Comparison of ENCODE assay signal across 2 cellular contexts in the genomic region with DNA sequence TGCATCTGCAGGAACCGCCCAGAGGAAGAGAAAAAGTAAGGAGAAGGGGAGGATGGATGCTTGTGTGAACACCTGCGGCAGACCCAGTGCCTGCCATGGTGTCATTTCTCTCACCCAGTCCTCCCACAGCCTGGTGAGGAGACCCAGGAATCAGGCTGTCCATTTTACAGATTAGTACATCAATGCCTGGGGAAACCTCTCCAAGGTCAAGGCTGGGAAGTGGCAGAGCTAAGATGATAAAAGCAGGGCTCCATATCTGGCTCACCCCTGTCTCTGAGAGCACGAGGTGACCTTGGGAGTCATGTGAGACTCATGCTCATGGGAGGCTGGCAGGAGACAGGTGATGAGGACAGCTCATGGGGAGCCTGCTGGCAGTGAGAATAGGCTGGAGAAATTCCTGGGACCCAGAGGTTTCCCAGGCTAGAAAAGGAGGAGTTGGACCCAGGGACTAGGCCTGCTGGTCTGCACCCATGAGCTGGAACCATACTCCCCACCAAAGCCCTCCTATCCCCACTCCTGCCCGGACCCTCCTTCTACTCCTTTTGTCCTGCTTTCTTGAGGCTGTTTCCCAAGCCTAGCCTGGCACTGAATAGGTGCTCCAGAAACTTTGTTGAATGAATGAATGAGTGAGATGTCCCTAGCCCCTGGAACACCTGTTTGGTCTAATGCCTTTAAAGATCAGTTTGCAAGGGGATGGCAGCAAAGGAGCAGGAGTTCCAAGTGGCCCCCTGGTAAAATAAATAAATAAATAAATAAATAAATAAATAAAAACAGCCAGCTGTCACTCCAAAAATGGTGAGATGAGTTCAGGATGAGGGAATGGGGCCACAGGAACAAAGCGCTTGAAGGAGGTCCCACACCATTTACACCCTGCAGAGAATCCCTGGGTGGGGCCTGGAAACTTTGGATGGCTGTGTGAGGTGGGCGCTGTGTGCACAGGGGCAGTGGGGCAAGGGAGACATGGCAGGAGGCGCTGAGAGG.
TF ChIP-seq lines count a peak whose summit lies in the region.

No MANE protein-coding gene starts in this region.

TF ChIP-seq in SK-N-SH, 30 proteins besides CTCF, POLR2A, EP300 and RAD21 (continued from another document):
- TF ChIP-seq, protein P1, sequence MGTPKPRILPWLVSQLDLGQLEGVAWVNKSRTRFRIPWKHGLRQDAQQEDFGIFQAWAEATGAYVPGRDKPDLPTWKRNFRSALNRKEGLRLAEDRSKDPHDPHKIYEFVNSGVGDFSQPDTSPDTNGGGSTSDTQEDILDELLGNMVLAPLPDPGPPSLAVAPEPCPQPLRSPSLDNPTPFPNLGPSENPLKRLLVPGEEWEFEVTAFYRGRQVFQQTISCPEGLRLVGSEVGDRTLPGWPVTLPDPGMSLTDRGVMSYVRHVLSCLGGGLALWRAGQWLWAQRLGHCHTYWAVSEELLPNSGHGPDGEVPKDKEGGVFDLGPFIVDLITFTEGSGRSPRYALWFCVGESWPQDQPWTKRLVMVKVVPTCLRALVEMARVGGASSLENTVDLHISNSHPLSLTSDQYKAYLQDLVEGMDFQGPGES (IDR thresholded peaks at IDR 0.05; ENCODE audit: low read depth, low read length) = no peak
- TF ChIP-seq RCOR1 (IDR thresholded peaks at IDR 0.05; ENCODE audit: low read length) (no peak), FOXM1 (IDR thresholded peaks at IDR 0.05; ENCODE audit: low read depth) (no peak), JUND (IDR thresholded peaks at IDR 0.05) (no peak), SIN3A (IDR thresholded peaks at IDR 0.05; ENCODE audit: borderline replicate concordance, low read depth, low read length) (no peak), MXI1 (IDR thresholded peaks at IDR 0.05; ENCODE audit: low read depth, low read length) (no peak), RXRA (IDR thresholded peaks at IDR 0.05; ENCODE audit: borderline replicate concordance, low read depth) (no peak)
- TF ChIP-seq, protein P2, sequence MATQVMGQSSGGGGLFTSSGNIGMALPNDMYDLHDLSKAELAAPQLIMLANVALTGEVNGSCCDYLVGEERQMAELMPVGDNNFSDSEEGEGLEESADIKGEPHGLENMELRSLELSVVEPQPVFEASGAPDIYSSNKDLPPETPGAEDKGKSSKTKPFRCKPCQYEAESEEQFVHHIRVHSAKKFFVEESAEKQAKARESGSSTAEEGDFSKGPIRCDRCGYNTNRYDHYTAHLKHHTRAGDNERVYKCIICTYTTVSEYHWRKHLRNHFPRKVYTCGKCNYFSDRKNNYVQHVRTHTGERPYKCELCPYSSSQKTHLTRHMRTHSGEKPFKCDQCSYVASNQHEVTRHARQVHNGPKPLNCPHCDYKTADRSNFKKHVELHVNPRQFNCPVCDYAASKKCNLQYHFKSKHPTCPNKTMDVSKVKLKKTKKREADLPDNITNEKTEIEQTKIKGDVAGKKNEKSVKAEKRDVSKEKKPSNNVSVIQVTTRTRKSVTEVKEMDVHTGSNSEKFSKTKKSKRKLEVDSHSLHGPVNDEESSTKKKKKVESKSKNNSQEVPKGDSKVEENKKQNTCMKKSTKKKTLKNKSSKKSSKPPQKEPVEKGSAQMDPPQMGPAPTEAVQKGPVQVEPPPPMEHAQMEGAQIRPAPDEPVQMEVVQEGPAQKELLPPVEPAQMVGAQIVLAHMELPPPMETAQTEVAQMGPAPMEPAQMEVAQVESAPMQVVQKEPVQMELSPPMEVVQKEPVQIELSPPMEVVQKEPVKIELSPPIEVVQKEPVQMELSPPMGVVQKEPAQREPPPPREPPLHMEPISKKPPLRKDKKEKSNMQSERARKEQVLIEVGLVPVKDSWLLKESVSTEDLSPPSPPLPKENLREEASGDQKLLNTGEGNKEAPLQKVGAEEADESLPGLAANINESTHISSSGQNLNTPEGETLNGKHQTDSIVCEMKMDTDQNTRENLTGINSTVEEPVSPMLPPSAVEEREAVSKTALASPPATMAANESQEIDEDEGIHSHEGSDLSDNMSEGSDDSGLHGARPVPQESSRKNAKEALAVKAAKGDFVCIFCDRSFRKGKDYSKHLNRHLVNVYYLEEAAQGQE (IDR thresholded peaks at IDR 0.05; ENCODE audit: low read depth, low read length) = no peak
- TF ChIP-seq, protein P3, sequence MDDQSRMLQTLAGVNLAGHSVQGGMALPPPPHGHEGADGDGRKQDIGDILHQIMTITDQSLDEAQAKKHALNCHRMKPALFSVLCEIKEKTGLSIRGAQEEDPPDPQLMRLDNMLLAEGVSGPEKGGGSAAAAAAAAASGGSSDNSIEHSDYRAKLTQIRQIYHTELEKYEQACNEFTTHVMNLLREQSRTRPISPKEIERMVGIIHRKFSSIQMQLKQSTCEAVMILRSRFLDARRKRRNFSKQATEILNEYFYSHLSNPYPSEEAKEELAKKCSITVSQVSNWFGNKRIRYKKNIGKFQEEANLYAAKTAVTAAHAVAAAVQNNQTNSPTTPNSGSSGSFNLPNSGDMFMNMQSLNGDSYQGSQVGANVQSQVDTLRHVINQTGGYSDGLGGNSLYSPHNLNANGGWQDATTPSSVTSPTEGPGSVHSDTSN (IDR thresholded peaks at IDR 0.05) = no peak

TF ChIP-seq in SK-N-SH treated with all-trans-retinoic acid at 6 μM for 48 hours, 23 proteins besides CTCF, POLR2A, EP300 and RAD21 (continued from another document):
- TF ChIP-seq, protein P4, sequence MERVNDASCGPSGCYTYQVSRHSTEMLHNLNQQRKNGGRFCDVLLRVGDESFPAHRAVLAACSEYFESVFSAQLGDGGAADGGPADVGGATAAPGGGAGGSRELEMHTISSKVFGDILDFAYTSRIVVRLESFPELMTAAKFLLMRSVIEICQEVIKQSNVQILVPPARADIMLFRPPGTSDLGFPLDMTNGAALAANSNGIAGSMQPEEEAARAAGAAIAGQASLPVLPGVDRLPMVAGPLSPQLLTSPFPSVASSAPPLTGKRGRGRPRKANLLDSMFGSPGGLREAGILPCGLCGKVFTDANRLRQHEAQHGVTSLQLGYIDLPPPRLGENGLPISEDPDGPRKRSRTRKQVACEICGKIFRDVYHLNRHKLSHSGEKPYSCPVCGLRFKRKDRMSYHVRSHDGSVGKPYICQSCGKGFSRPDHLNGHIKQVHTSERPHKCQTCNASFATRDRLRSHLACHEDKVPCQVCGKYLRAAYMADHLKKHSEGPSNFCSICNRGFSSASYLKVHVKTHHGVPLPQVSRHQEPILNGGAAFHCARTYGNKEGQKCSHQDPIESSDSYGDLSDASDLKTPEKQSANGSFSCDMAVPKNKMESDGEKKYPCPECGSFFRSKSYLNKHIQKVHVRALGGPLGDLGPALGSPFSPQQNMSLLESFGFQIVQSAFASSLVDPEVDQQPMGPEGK (CRISPR knock-in tag; IDR thresholded peaks at IDR 0.05; ENCODE audit: borderline replicate concordance) = no peak
- TF ChIP-seq, protein P5, sequence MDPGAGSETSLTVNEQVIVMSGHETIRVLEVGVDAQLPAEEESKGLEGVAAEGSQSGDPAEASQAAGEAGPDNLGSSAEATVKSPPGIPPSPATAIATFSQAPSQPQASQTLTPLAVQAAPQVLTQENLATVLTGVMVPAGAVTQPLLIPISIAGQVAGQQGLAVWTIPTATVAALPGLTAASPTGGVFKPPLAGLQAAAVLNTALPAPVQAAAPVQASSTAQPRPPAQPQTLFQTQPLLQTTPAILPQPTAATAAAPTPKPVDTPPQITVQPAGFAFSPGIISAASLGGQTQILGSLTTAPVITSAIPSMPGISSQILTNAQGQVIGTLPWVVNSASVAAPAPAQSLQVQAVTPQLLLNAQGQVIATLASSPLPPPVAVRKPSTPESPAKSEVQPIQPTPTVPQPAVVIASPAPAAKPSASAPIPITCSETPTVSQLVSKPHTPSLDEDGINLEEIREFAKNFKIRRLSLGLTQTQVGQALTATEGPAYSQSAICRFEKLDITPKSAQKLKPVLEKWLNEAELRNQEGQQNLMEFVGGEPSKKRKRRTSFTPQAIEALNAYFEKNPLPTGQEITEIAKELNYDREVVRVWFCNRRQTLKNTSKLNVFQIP (CRISPR knock-in tag; IDR thresholded peaks at IDR 0.05; ENCODE audit: borderline replicate concordance, low read depth) = no peak
- TF ChIP-seq ESRRG (CRISPR knock-in tag; IDR thresholded peaks at IDR 0.05) (no peak), ZNF8 (CRISPR knock-in tag; IDR thresholded peaks at IDR 0.05) (no peak), ZFP30 (CRISPR knock-in tag; IDR thresholded peaks at IDR 0.05) (no peak)
